In the genomic region with DNA sequence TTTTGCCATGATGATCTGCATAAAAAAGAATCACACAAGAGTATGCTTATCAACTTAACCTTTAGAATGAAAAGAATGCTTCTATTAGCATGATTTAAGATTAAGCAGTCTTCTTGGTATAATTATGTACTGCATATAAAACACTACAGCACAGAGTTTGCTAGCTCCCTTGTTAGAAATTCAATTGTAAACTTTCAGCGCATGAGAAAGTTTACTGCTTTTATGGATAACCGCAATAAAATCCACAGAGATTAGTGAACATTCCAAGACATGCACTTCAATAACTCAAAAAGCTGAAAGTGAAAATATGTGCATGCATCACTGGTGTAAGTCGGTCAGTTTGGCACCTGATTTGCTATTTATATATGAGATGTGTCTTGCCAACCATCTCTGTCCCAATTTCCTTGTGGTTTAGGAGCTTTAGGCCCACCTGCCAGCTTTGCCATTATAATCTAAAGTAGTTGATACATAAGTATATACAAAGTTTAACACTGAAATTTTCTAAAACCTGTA, we compare ENCODE assay signal across 11 cellular contexts. TPM values are rescaled to one million over a fixed set of nuclear protein-coding genes. Genes with fewer than 3 reads are reported as not detected.
DNase-seq lines count a peak whose midpoint lies in the region; ATAC-seq, FAIRE-seq and TF ChIP-seq lines count a peak whose summit lies in the region.
"Had no signal": no experiment of that assay in that cellular context is flagged by ENCODE, and none has a peak within 500 bp of the region (broad histone marks: within the 10 kb centered on the region; RNA-seq: fewer than 3 reads in every experiment).

No MANE protein-coding gene starts in this region.

- H3K36me3 ChIP-seq in mucosa of descending colon (ENCODE audit: low read depth) = peaks cover 5% of the 10 kb centered on the region
- peaks cover 3% of the 10 kb centered on the region for H3K36me3 ChIP-seq in hepatocyte (replicated peaks; ENCODE audit: insufficient read depth, low read depth)

- WGBS in hepatocyte (ENCODE audit: low lambda C conversion rate, missing lambda C conversion rate) = 73% methylated on average over 3 of the region's 3 CpGs

- no peak overlapping the region for H3K4me3 ChIP-seq in mucosa of descending colon
- H3K4me3 ChIP-seq in hepatocyte = no peak overlapping the region

- no peak for FAIRE-seq in GM12891 (lab: Jason Lieb, UNC)

- H3K4me1 ChIP-seq in mucosa of descending colon (ENCODE audit: low read depth) = peaks cover 11% of the 10 kb centered on the region
- no peaks in the 10 kb centered on the region for H3K4me1 ChIP-seq in hepatocyte (ENCODE audit: insufficient read depth)

- no peaks in the 10 kb centered on the region for H3K4me1 Mint-ChIP-seq in CD4-positive, alpha-beta T cell (ENCODE audit: low read depth)
- no peaks in the 10 kb centered on the region for H3K4me1 Mint-ChIP-seq in WTC11

- no peak for TF ChIP-seq CTCF in CD4-positive, alpha-beta T cell (IDR thresholded peaks at IDR 0.05)
- TF ChIP-seq CTCF in WTC11 (IDR thresholded peaks at IDR 0.05) = no peak
- no peak for TF ChIP-seq CTCF in mucosa of descending colon (IDR thresholded peaks at IDR 0.05)
- no peak for TF ChIP-seq CTCF in hepatocyte (IDR thresholded peaks at IDR 0.05; ENCODE audit: poor library complexity)

- no peaks in the 10 kb centered on the region for H3K9me2 ChIP-seq in hepatocyte (replicated peaks; ENCODE audit: insufficient read depth)

- H3K27ac ChIP-seq in CD4-positive, alpha-beta T cell (ENCODE audit: low read depth, low read length) = no peak overlapping the region
- H3K27ac ChIP-seq in hepatocyte = no peak overlapping the region

- intact Hi-C loops in CD4-positive, alpha-beta T cell (cut with DNase I, micrococcal nuclease) = no loop called here
- intact Hi-C loops in mucosa of descending colon (cut with DNase I, micrococcal nuclease) = no loop called here

- H3K79me2 ChIP-seq in hepatocyte = no peaks in the 10 kb centered on the region

- CTCF ChIA-PET in CD4-positive, alpha-beta T cell (lab: Charles Lee) = no interaction called here
- CTCF ChIA-PET in WTC11 (lab: Charles Lee) = no interaction called here

- peaks cover 33% of the 10 kb centered on the region for H3K36me3 Mint-ChIP-seq in CD4-positive, alpha-beta T cell (ENCODE audit: low read depth)
- peaks cover 59% of the 10 kb centered on the region for H3K36me3 Mint-ChIP-seq in WTC11

- no peaks in the 10 kb centered on the region for H4K20me1 ChIP-seq in hepatocyte (ENCODE audit: insufficient read depth, poor library complexity, severe bottlenecking)

- H3K9me3 ChIP-seq in CD4-positive, alpha-beta T cell (ENCODE audit: control insufficient read depth, low read length) = no peaks in the 10 kb centered on the region
- H3K9me3 ChIP-seq in mucosa of descending colon (no peaks in the 10 kb centered on the region), hepatocyte (ENCODE audit: low read depth) (no peaks in the 10 kb centered on the region)

- ATAC-seq in CD4-positive, alpha-beta T cell (ENCODE audit: poor library complexity) = no peak
- ATAC-seq in WTC11 (no peak), mucosa of descending colon (peak; percentile 34), GM19452 (IDR thresholded peaks at IDR 0.05; ENCODE audit: unreplicated experiment) (no peak)
- ATAC-seq: HCT116 had no signal

- peak overlapping the region; percentile 55 for H3K27ac Mint-ChIP-seq in CD4-positive, alpha-beta T cell
- H3K27ac Mint-ChIP-seq in WTC11 = 0 out of 2 replicates have a peak overlapping the region, but pooled peaks have one; percentile 52

- H3K27me3 ChIP-seq in CD4-positive, alpha-beta T cell (ENCODE audit: control insufficient read depth, insufficient read depth, low read length) = no peaks in the 10 kb centered on the region
- no peaks in the 10 kb centered on the region for H3K27me3 ChIP-seq in hepatocyte

- H3K27me3 Mint-ChIP-seq in CD4-positive, alpha-beta T cell = no peaks in the 10 kb centered on the region
- H3K27me3 Mint-ChIP-seq in WTC11 (ENCODE audit: low read depth) = no peaks in the 10 kb centered on the region
- H3K27me3 Mint-ChIP-seq: CD8-positive, alpha-beta memory T cell had no signal

- POLR2A ChIA-PET in CD4-positive, alpha-beta T cell (lab: Charles Lee) = interaction anchor here (2.2 kb wide), 1 partner anchor 32 kb away, joined by 8 read pairs; a partner anchor contains a TSS
- POLR2A ChIA-PET in WTC11 (lab: Charles Lee) = no interaction called here

- no peak overlapping the region for H3K4me3 Mint-ChIP-seq in CD4-positive, alpha-beta T cell
- H3K4me3 Mint-ChIP-seq in WTC11 = no peak overlapping the region
- H3K4me3 Mint-ChIP-seq: CD8-positive, alpha-beta memory T cell had no signal

- no peak overlapping the region for H3K4me2 ChIP-seq in hepatocyte

- H2AFZ ChIP-seq in hepatocyte = no peak overlapping the region

- TF ChIP-seq POLR2A in GM12891 (IDR thresholded peaks at IDR 0.05; ENCODE audit: low read depth, low read length) = 0 out of 2 replicates have a peak, but pooled peaks have one; percentile 0

- DNase-seq in CD4-positive, alpha-beta T cell = no peak
- DNase-seq in GM12891 (ENCODE audit: insufficient read length, low spot score) = no peak
- no peak for DNase-seq in WTC11 (ENCODE audit: low spot score)
- no peak for DNase-seq in mucosa of descending colon
- DNase-seq in mesenteric fat pad (ENCODE audit: low spot score) = no peak
- no peak for DNase-seq in hepatocyte (ENCODE audit: low spot score)
- DNase-seq: CD8-positive, alpha-beta memory T cell; NCI-H1417 treated with DMSO at 0.1 percent for 48 hours; SHP77 treated with DMSO at 0.1 percent for 48 hours had no signal

- no peaks in the 10 kb centered on the region for H3K9me3 Mint-ChIP-seq in CD4-positive, alpha-beta T cell
- no peaks in the 10 kb centered on the region for H3K9me3 Mint-ChIP-seq in WTC11
- H3K9me3 Mint-ChIP-seq: CD8-positive, alpha-beta memory T cell had no signal

TF ChIP-seq in GM12891, 5 proteins besides CTCF, POLR2A, EP300 and RAD21:
- TF ChIP-seq POU2F2 (IDR thresholded peaks at IDR 0.05; ENCODE audit: low read depth, low read length) = no peak

TF ChIP-seq in WTC11, 78 proteins besides CTCF, POLR2A, EP300 and RAD21:
- TF ChIP-seq, protein P1, sequence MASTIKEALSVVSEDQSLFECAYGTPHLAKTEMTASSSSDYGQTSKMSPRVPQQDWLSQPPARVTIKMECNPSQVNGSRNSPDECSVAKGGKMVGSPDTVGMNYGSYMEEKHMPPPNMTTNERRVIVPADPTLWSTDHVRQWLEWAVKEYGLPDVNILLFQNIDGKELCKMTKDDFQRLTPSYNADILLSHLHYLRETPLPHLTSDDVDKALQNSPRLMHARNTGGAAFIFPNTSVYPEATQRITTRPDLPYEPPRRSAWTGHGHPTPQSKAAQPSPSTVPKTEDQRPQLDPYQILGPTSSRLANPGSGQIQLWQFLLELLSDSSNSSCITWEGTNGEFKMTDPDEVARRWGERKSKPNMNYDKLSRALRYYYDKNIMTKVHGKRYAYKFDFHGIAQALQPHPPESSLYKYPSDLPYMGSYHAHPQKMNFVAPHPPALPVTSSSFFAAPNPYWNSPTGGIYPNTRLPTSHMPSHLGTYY (CRISPR knock-in tag; IDR thresholded peaks at IDR 0.05) = no peak
- TF ChIP-seq ZNF423 (CRISPR knock-in tag; IDR thresholded peaks at IDR 0.05) (no peak), TCF7 (CRISPR knock-in tag; IDR thresholded peaks at IDR 0.05; ENCODE audit: low read depth) (no peak)
TF ChIP-seq in WTC11: peak in this region for 0.

RNA-seq across cellular contexts. Expression of a gene that starts 16.9 kb away (rescaled TPM):
- 100 to 1,000 TPM; 121 to 126 TPM for total RNA-seq in CD4-positive, alpha-beta T cell
- polyA plus RNA-seq in GM12891 (2012; ENCODE audit: low read depth, missing spikeins) = 289 TPM
- 329 to 335 TPM (median 333 TPM) in 3 replicates for total RNA-seq in WTC11 (2021)
- 100 to 1,000 TPM in 1 of 3 donors, 10 to 100 TPM in 2; 76.2 to 103 (median 95.1) TPM for total RNA-seq in mucosa of descending colon
- total RNA-seq in mesenteric fat pad = 116 TPM
- total RNA-seq in hepatocyte = 178 and 196 TPM in 2 replicates
- polyA plus RNA-seq in hepatocyte = 118 and 125 TPM in 2 replicates

RNA-seq across cellular contexts. Expression of a gene that starts 32.1 kb away (rescaled TPM):
- 10 to 100 TPM; 79.7 to 81.7 TPM for total RNA-seq in CD4-positive, alpha-beta T cell
- polyA plus RNA-seq in GM12891 (2012; ENCODE audit: low read depth, missing spikeins) = 24.4 TPM
- total RNA-seq in WTC11 (2021) (19.4 to 20.8 TPM (median 19.4 TPM) in 3 replicates), mucosa of descending colon (10 to 100 TPM; 35.2 to 41.5 (median 37.6) TPM), mesenteric fat pad (38.7 TPM), hepatocyte (30.7 and 35.8 TPM in 2 replicates)
- 25.9 and 35.6 TPM in 2 replicates for polyA plus RNA-seq in hepatocyte

RNA-seq across cellular contexts. Expression of a gene that starts 37.4 kb away (rescaled TPM):
- total RNA-seq in CD4-positive, alpha-beta T cell = 1 to 10 TPM; 1.4 TPM
- 19.0 TPM for polyA plus RNA-seq in GM12891 (2012; ENCODE audit: low read depth, missing spikeins)
- total RNA-seq in WTC11 (2021) (8.7 to 10.4 TPM (median 9.4 TPM) in 3 replicates), mucosa of descending colon (10 to 100 TPM in 1 of 3 donors, 1 to 10 TPM in 2; 7.7 to 15.5 (median 8.0) TPM), mesenteric fat pad (16.9 TPM), hepatocyte (7.8 and 9.8 TPM in 2 replicates)
- 3.9 and 4.7 TPM in 2 replicates for polyA plus RNA-seq in hepatocyte
